Comparison of ENCODE assay signal across 8 cellular contexts in the genomic region with DNA sequence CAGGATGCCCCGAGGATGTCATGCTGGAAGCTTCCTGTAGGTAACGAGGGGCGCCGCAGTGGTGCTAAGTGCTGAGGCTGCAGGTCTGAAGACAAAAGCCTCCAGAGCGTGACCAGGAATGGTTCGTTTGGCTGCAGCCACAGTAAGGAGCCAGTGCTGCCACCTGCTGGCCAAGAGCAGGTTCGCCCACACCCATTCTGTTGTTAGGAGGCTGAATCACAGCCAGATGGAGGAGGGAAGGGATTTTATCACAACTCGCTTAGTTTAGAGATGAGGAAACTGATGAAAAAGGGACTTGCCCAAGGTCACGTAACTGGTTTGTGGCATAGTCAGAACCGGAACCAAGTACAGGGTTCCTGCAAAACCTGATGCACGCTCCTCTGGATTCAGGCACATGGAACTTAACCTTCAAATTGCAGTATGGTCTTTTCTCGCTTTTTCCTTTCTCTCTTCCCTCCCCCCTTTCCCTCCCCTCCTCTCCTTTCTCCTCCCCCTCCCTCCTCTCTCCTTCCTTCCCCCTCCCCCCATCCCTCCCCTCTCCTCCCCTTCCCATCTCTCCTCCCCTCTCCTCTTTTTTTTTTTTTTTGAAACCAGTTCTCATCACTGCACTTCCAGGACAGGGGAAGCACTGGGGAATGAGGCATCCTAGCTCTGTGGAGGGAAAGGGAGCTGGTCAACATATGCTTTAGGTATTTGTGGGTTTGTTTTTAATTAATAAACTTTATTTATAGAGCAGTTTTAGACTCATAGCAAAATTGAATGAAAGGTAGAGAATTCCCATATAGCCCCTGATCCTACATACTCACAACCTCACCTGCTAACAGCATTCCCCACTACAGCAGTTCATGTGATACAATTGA.
DNase-seq lines count a peak whose midpoint lies in the region; ATAC-seq and TF ChIP-seq lines count a peak whose summit lies in the region.

No MANE protein-coding gene starts in this region.

- peaks cover 1% of the 10 kb centered on the region for H3K36me3 Mint-ChIP-seq in activated CD4-positive, alpha-beta T cell treated with anti-CD3 and anti-CD28 coated beads, Interleukin-2, amount 10 ng/mL, durations not matched to agents 7 days and 5 days (ENCODE audit: low read depth)
- no peaks in the 10 kb centered on the region for H3K36me3 Mint-ChIP-seq in dendritic cell treated with granulocyte-macrophage colony-stimulating factor and Interleukin-4, amounts not matched to agents 40 ng/mL and 50 ng/mL, for 4 days (ENCODE audit: low read depth)

- H3K9me3 Mint-ChIP-seq in activated CD4-positive, alpha-beta T cell treated with anti-CD3 and anti-CD28 coated beads, Interleukin-2, amount 10 ng/mL, durations not matched to agents 7 days and 5 days: no peaks in the 10 kb centered on the region
- no peaks in the 10 kb centered on the region for H3K9me3 Mint-ChIP-seq in dendritic cell treated with granulocyte-macrophage colony-stimulating factor and Interleukin-4, amounts not matched to agents 40 ng/mL and 50 ng/mL, for 4 days

- CTCF ChIA-PET in activated CD4-positive, alpha-beta T cell treated with anti-CD3 and anti-CD28 coated beads, Interleukin-2, amount 10 ng/mL, durations not matched to agents 7 days and 5 days (lab: Charles Lee): interaction anchor here (1.0 to 1.1 kb wide), 2 partner anchors 17 to 89 kb away, joined by 3 read pairs; no protein-coding TSS in a partner anchor

- no peak overlapping the region for H3K4me3 Mint-ChIP-seq in activated CD4-positive, alpha-beta T cell treated with anti-CD3 and anti-CD28 coated beads, Interleukin-2, amount 10 ng/mL, durations not matched to agents 7 days and 5 days
- H3K4me3 Mint-ChIP-seq in dendritic cell treated with granulocyte-macrophage colony-stimulating factor and Interleukin-4, amounts not matched to agents 40 ng/mL and 50 ng/mL, for 4 days: peak overlapping the region; percentile 55

- 9 to 11% methylated on average over 12 of the region's 12 CpGs for WGBS in lower leg skin, 2 donors

- POLR2A ChIA-PET in activated CD4-positive, alpha-beta T cell treated with anti-CD3 and anti-CD28 coated beads, Interleukin-2, amount 10 ng/mL, durations not matched to agents 7 days and 5 days (lab: Charles Lee): interaction anchor here (0.6 kb wide), 1 partner anchor 80 kb away, joined by 3 read pairs; no protein-coding TSS in a partner anchor

- H3K27ac Mint-ChIP-seq in activated CD4-positive, alpha-beta T cell treated with anti-CD3 and anti-CD28 coated beads, Interleukin-2, amount 10 ng/mL, durations not matched to agents 7 days and 5 days: peak overlapping the region; percentile 55
- H3K27ac Mint-ChIP-seq in dendritic cell treated with granulocyte-macrophage colony-stimulating factor and Interleukin-4, amounts not matched to agents 40 ng/mL and 50 ng/mL, for 4 days: peak overlapping the region; percentile 9

- H3K27me3 Mint-ChIP-seq in activated CD4-positive, alpha-beta T cell treated with anti-CD3 and anti-CD28 coated beads, Interleukin-2, amount 10 ng/mL, durations not matched to agents 7 days and 5 days: no peaks in the 10 kb centered on the region
- H3K27me3 Mint-ChIP-seq in dendritic cell treated with granulocyte-macrophage colony-stimulating factor and Interleukin-4, amounts not matched to agents 40 ng/mL and 50 ng/mL, for 4 days: no peaks in the 10 kb centered on the region

- intact Hi-C loops in dendritic cell treated with granulocyte-macrophage colony-stimulating factor and Interleukin-4, amounts not matched to agents 40 ng/mL and 50 ng/mL, for 4 days (cut with micrococcal nuclease): loop anchor here (1.0 kb wide), 1 partner anchor 81 kb away; no protein-coding TSS in a partner anchor
- intact Hi-C loops in lower leg skin (cut with DNase I; ENCODE audit: low total_unique reads): loop anchor here (10.0 kb wide), 1 partner anchor 79 kb away; a partner anchor contains a TSS

- ATAC-seq in GM19468 (IDR thresholded peaks at IDR 0.05; ENCODE audit: extremely low read depth, unreplicated experiment) (peak; percentile 93), HG03575 (IDR thresholded peaks at IDR 0.05; ENCODE audit: extremely low read depth, insufficient number of reproducible peaks, low FRiP score, unreplicated experiment) (peak; percentile 62)

- peak in 1 of 3 donors; percentile 71 for TF ChIP-seq CTCF in lower leg skin (IDR thresholded peaks at IDR 0.05)

- peak; percentile 93 for DNase-seq in COLO668 (lab: John Stamatoyannopoulos, UW; ENCODE audit: unreplicated experiment)
- DNase-seq in NCI-H748 (lab: John Stamatoyannopoulos, UW; ENCODE audit: unreplicated experiment): peak; percentile 95
- DNase-seq in activated CD4-positive, alpha-beta T cell treated with anti-CD3 and anti-CD28 coated beads, Interleukin-2, amount 10 ng/mL, durations not matched to agents 7 days and 5 days: peak; percentile 88
- peak; percentile 93 to 98 for DNase-seq in lower leg skin (ENCODE audit: low spot score in 2 of 2)
- DNase-seq in stimulated activated CD8-positive, alpha-beta memory T cell treated with anti-CD3 and anti-CD28 coated beads, Interleukin-12 subunit alpha, Interleukin-12 subunit beta, amount 100 ng/mL, for 1 hour (ENCODE audit: low read depth): peak; percentile 74

- H3K4me1 Mint-ChIP-seq in activated CD4-positive, alpha-beta T cell treated with anti-CD3 and anti-CD28 coated beads, Interleukin-2, amount 10 ng/mL, durations not matched to agents 7 days and 5 days: peaks cover 28% of the 10 kb centered on the region
- peaks cover 22% of the 10 kb centered on the region for H3K4me1 Mint-ChIP-seq in dendritic cell treated with granulocyte-macrophage colony-stimulating factor and Interleukin-4, amounts not matched to agents 40 ng/mL and 50 ng/mL, for 4 days (ENCODE audit: low read depth)

- TF ChIP-seq POLR2A in lower leg skin (IDR thresholded peaks at IDR 0.05): no peak

- no peak overlapping the region for H3K4me3 ChIP-seq in lower leg skin (ENCODE audit: low read depth, poor library complexity, severe bottlenecking)
